Comparison of ENCODE assay signal across 26 cellular contexts in the genomic region with DNA sequence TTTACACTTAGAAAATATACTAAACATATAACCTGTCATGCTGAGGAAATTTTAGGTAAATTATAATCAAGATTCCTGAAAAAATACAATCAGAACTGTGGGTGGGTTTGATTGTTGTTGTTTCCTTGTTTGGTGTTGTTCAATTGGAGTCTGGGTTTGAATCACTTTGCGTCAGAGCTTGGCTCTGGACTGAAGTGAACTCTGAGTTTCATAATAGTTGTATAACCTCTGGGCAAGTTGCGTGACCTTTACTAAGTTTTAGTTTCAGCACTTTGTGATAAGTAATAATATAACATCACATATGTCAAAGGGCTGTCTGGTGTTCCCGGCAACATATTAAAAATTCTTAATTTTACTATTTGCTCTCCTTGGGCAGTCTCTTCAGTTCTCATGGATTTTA.
"Had no signal": no experiment of that assay in that cellular context is flagged by ENCODE, and none has a peak within 500 bp of the region (broad histone marks: within the 10 kb centered on the region; RNA-seq: fewer than 3 reads in every experiment).

No MANE protein-coding gene starts in this region.

- H3K4me3 ChIP-seq: neural progenitor cell, ovary, psoas muscle, sigmoid colon, suprapubic skin, testis, tibial artery, transverse colon, upper lobe of right lung, uterus had no signal

- H3K79me2 ChIP-seq: parathyroid adenoma had no signal

- H3K4me1 ChIP-seq: parathyroid adenoma, psoas muscle, sigmoid colon, suprapubic skin, testis, tibial artery, transverse colon, upper lobe of right lung, uterus had no signal

- H2AFZ ChIP-seq: neural progenitor cell, parathyroid adenoma had no signal

- H3K36me3 ChIP-seq: neural progenitor cell, ovary, sigmoid colon, suprapubic skin, tibial artery, transverse colon, upper lobe of right lung, uterus had no signal

- H3K27ac ChIP-seq: neural progenitor cell, ovary, parathyroid adenoma, psoas muscle, sigmoid colon, suprapubic skin, testis, tibial artery, transverse colon, upper lobe of right lung, uterus had no signal

- DNase-seq: naive thymus-derived CD4-positive, alpha-beta T cell; natural killer cell; occipital lobe; ovary; posterior cingulate gyrus; psoas muscle; right cardiac atrium; sigmoid colon; small intestine; stimulated activated CD4-positive, alpha-beta T cell treated with anti-CD3 and anti-CD28 coated beads, Interleukin-15, amount 100 ng/mL, for 24 hours; stimulated activated CD4-positive, alpha-beta T cell treated with anti-CD3 and anti-CD28 coated beads, Interleukin-2, amount 100 ng/mL, for 24 hours; stimulated activated CD4-positive, alpha-beta T cell treated with anti-CD3 and anti-CD28 coated beads, Interleukin-2, amount 100 ng/mL, for 48 hours; stimulated activated CD4-positive, alpha-beta T cell treated with anti-CD3 and anti-CD28 coated beads, Interleukin-4, amount 100 ng/mL, for 24 hours; stimulated activated naive B cell treated with anti-CD40 and anti-IgM and Interleukin-4, amounts not matched to agents 10 μg/mL and 1 μg/mL and 100 μg/mL, for 72 hours; stimulated activated naive CD4-positive, alpha-beta T cell treated with Interleukin-2 at 50 U/mL for 16 hours; stimulated activated naive CD8-positive, alpha-beta T cell treated with anti-CD3 and anti-CD28 coated beads, Interleukin-15, amount 100 ng/mL, for 72 hours; substantia nigra; testis; tibial artery; transverse colon; upper lobe of right lung; uterus had no signal

- H3K9ac ChIP-seq: neural progenitor cell, parathyroid adenoma had no signal

- H3K27me3 ChIP-seq: neural progenitor cell, ovary, sigmoid colon, suprapubic skin, testis, tibial artery, transverse colon, upper lobe of right lung, uterus had no signal

- FAIRE-seq: small intestine had no signal

- H3K9me3 ChIP-seq: ovary, psoas muscle, sigmoid colon, suprapubic skin, testis, tibial artery, transverse colon, upper lobe of right lung, uterus had no signal

- ATAC-seq: naive thymus-derived CD4-positive, alpha-beta T cell; natural killer cell; psoas muscle; right cardiac atrium; stimulated activated effector memory CD8-positive, alpha-beta T cell treated with anti-CD3 and anti-CD28 coated beads, Interleukin-12 subunit alpha, Interleukin-12 subunit beta, amount 100 ng/mL, for 72 hours; stimulated activated naive B cell treated with anti-CD40 and anti-IgM and Interleukin-4, amounts not matched to agents 10 μg/mL and 1 μg/mL and 100 μg/mL, for 72 hours; stimulated activated naive CD8-positive, alpha-beta T cell treated with anti-CD3 and anti-CD28 coated beads, Interleukin-15, amount 100 ng/mL, for 72 hours; upper lobe of right lung had no signal

- H3K4me2 ChIP-seq: neural progenitor cell had no signal
